Comparison of ENCODE assay signal across 23 cellular contexts in genomic region chr1:56461158-56462127, GRCh38.
A peak's percentile ranks its signal among the peaks of the same experiment; 100 is the strongest.
DNase-seq lines count a peak whose midpoint lies in the region; ATAC-seq and TF ChIP-seq lines count a peak whose summit lies in the region.
"Had no signal": no experiment of that assay in that cellular context is flagged by ENCODE, and none has a peak within 500 bp of the region (broad histone marks: within the 10 kb centered on the region; RNA-seq: fewer than 3 reads in every experiment).

No MANE protein-coding gene starts in this region.

- peaks cover 13% of the 10 kb centered on the region for H3K4me1 Mint-ChIP-seq in neural progenitor cell

- H4K20me1 ChIP-seq in OCI-LY3 (ENCODE audit: insufficient read depth, low read length): no peaks in the 10 kb centered on the region
- H4K20me1 ChIP-seq in neural progenitor cell (ENCODE audit: low read depth): no peaks in the 10 kb centered on the region

- peaks cover 32% of the 10 kb centered on the region for H3K4me1 ChIP-seq in OCI-LY3 (ENCODE audit: low read length)
- peaks cover 4% of the 10 kb centered on the region for H3K4me1 ChIP-seq in neural progenitor cell
- H3K4me1 ChIP-seq: breast epithelium, colonic mucosa had no signal

- H3K79me2 ChIP-seq in OCI-LY3 (ENCODE audit: low read length): no peaks in the 10 kb centered on the region
- no peaks in the 10 kb centered on the region for H3K79me2 ChIP-seq in neural progenitor cell (ENCODE audit: low read depth)

- no peak overlapping the region for H3K4me3 ChIP-seq in H7 (ENCODE audit: insufficient read depth, low read depth, low read length)
- peak overlapping the region; percentile 0; the same call in 1 of the 2 replicates for H3K4me3 ChIP-seq in OCI-LY3 (ENCODE audit: low read length)
- no peak overlapping the region for H3K4me3 ChIP-seq in neural progenitor cell
- H3K4me3 ChIP-seq: breast epithelium, colonic mucosa, left lung, skin epidermis, thoracic aorta had no signal

- peaks cover 4% of the 10 kb centered on the region for H3K27me3 Mint-ChIP-seq in neural progenitor cell (ENCODE audit: insufficient read depth, low read depth)
- H3K27me3 Mint-ChIP-seq: progenitor cell of endocrine pancreas had no signal

- H3K9me3 ChIP-seq in OCI-LY3 (ENCODE audit: insufficient read depth, low read length): no peaks in the 10 kb centered on the region
- no peaks in the 10 kb centered on the region for H3K9me3 ChIP-seq in neural progenitor cell (ENCODE audit: low read depth)
- H3K9me3 ChIP-seq: breast epithelium, colonic mucosa, left lung, thoracic aorta had no signal

- peak overlapping the region; percentile 44 for H3K4me2 ChIP-seq in OCI-LY3 (ENCODE audit: low read length)
- H3K4me2 ChIP-seq in neural progenitor cell: no peak overlapping the region

- no peak for ATAC-seq in left colon
- no peak for ATAC-seq in omental fat pad (ENCODE audit: low FRiP score)
- ATAC-seq in HG03280 (IDR thresholded peaks at IDR 0.05; ENCODE audit: unreplicated experiment): no peak
- ATAC-seq: activated CD4-positive, CD25-positive, alpha-beta regulatory T cell treated with anti-CD3 and anti-CD28 coated beads, Interleukin-2, amount 50 U/mL, for 24 hours; activated CD8-positive, alpha-beta T cell treated with anti-CD3 and anti-CD28 coated beads, Interleukin-2, amount 10 ng/mL, durations not matched to agents 7 days and 5 days; left lung; stimulated activated naive B cell treated with anti-CD40 and anti-IgM and Interleukin-4, amounts not matched to agents 10 μg/mL and 1 μg/mL and 100 μg/mL, for 72 hours had no signal

- no peak overlapping the region for H3K4me3 Mint-ChIP-seq in neural progenitor cell
- H3K4me3 Mint-ChIP-seq: activated CD8-positive, alpha-beta T cell treated with anti-CD3 and anti-CD28 coated beads, Interleukin-2, amount 10 ng/mL, durations not matched to agents 7 days and 5 days; stimulated activated naive B cell treated with anti-CD40 and anti-IgM and Interleukin-4, amounts not matched to agents 10 μg/mL and 1 μg/mL and 100 μg/mL, for 72 hours had no signal

- peaks cover 5% of the 10 kb centered on the region for H3K9me3 Mint-ChIP-seq in neural progenitor cell
- H3K9me3 Mint-ChIP-seq: stimulated activated naive B cell treated with anti-CD40 and anti-IgM and Interleukin-4, amounts not matched to agents 10 μg/mL and 1 μg/mL and 100 μg/mL, for 72 hours had no signal

- no peak overlapping the region for H3K9ac ChIP-seq in OCI-LY3 (ENCODE audit: low read length)
- no peak overlapping the region for H3K9ac ChIP-seq in neural progenitor cell

- H2AFZ ChIP-seq in OCI-LY3 (ENCODE audit: low read depth, low read length) (no peak overlapping the region), neural progenitor cell (replicated peaks) (no peak overlapping the region)

- intact Hi-C loops in left colon (cut with DNase I, micrococcal nuclease): no loop called here

- DNase-seq in H7: peak; percentile 44
- peak; percentile 38 for DNase-seq in iPS-NIHi11 (ENCODE audit: low spot score)
- peak; percentile 50 for DNase-seq in neural progenitor cell (ENCODE audit: low spot score)
- DNase-seq in left colon: no peak
- no peak for DNase-seq in substantia nigra (lab: John Stamatoyannopoulos, UW)
- DNase-seq in omental fat pad (ENCODE audit: low spot score): no peak
- DNase-seq: activated CD8-positive, alpha-beta T cell treated with anti-CD3 and anti-CD28 coated beads, Interleukin-2, amount 10 ng/mL, durations not matched to agents 7 days and 5 days; activated T-cell treated with anti-CD3 and anti-CD28 coated beads, Interleukin-2, amount 50 U/mL, for 1 hour; colonic mucosa; left lung; NCI-H1092 treated with DMSO at 0.1 percent for 48 hours; NCI-H2081 treated with DMSO at 0.1 percent for 48 hours; NCI-H524 treated with DMSO at 0.1 percent for 48 hours; stimulated activated CD4-positive, alpha-beta T cell treated with anti-CD3 and anti-CD28 coated beads, Interleukin-2, amount 100 ng/mL, for 48 hours; stimulated activated naive B cell treated with anti-CD40 and anti-IgM and Interleukin-4, amounts not matched to agents 10 μg/mL and 1 μg/mL and 100 μg/mL, for 72 hours; T1000 had no signal

- no peaks in the 10 kb centered on the region for H3K27me3 ChIP-seq in H7 (ENCODE audit: control insufficient read depth, insufficient read depth, low read length)
- H3K27me3 ChIP-seq in OCI-LY3 (ENCODE audit: low read depth, low read length): peaks cover 13% of the 10 kb centered on the region
- H3K27me3 ChIP-seq in neural progenitor cell: no peaks in the 10 kb centered on the region
- H3K27me3 ChIP-seq: breast epithelium, colonic mucosa, left lung had no signal

- H3K27ac Mint-ChIP-seq in neural progenitor cell: peak overlapping the region; percentile 17
- H3K27ac Mint-ChIP-seq: activated CD8-positive, alpha-beta T cell treated with anti-CD3 and anti-CD28 coated beads, Interleukin-2, amount 10 ng/mL, durations not matched to agents 7 days and 5 days; progenitor cell of endocrine pancreas; stimulated activated naive B cell treated with anti-CD40 and anti-IgM and Interleukin-4, amounts not matched to agents 10 μg/mL and 1 μg/mL and 100 μg/mL, for 72 hours had no signal

- TF ChIP-seq CTCF in OCI-LY3 (IDR thresholded peaks at IDR 0.05; ENCODE audit: low read depth, low read length) (no peak), neural progenitor cell (IDR thresholded peaks at IDR 0.05) (peak; percentile 34), omental fat pad (IDR thresholded peaks at IDR 0.05) (no peak)

- H3F3A ChIP-seq in neural progenitor cell (ENCODE audit: low read depth): no peaks in the 10 kb centered on the region

- H3K36me3 ChIP-seq in H7 (replicated peaks; ENCODE audit: control insufficient read depth, insufficient read depth, low read length): no peaks in the 10 kb centered on the region
- H3K36me3 ChIP-seq in OCI-LY3 (replicated peaks; ENCODE audit: low read depth, low read length): no peaks in the 10 kb centered on the region
- H3K36me3 ChIP-seq in neural progenitor cell: no peaks in the 10 kb centered on the region
- H3K36me3 ChIP-seq: breast epithelium, colonic mucosa, left lung, thoracic aorta had no signal

- H3K36me3 Mint-ChIP-seq in neural progenitor cell: no peaks in the 10 kb centered on the region
- H3K36me3 Mint-ChIP-seq: stimulated activated naive B cell treated with anti-CD40 and anti-IgM and Interleukin-4, amounts not matched to agents 10 μg/mL and 1 μg/mL and 100 μg/mL, for 72 hours had no signal

- H3K27ac ChIP-seq in OCI-LY3 (ENCODE audit: low read length) (no peak overlapping the region), neural progenitor cell (no peak overlapping the region), substantia nigra (ENCODE audit: low read depth, low read length, poor library complexity, severe bottlenecking) (no peak overlapping the region)
- H3K27ac ChIP-seq: colonic mucosa, left lung, skin epidermis, thoracic aorta had no signal

Comparison
In these comparisons a context has a peak if more than half of its experiments do, and no peak if none do; other contexts are left out.
1. DNase-seq: peak in H7 (single experiment), iPS-NIHi11 (single experiment) and neural progenitor cell (single experiment); none in left colon (0 of 2), substantia nigra (0 of 49) and omental fat pad (single experiment).